ENCODE assay signal across 11 cellular contexts in the genomic region with DNA sequence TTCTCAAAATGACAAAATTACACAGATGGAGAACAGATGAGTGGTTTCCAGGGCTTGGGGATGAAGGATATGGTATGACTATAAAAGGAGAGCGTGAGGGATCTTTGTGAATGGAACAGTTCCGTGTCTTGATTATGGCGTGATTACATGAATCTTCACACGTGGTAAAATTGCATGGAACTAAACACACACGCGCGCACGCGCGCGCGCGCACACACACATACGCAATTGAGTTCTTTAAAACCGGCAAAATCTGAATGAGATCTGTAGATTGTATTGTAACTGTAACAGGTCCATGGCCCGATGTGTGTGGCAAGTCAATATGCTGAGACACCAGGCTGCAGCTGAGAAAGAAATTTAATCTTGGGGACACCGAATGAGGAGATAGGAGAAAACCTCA. TPM values are rescaled to one million over a fixed set of nuclear protein-coding genes. Genes with fewer than 3 reads are reported as not detected.
"Had no signal": no experiment of that assay in that cellular context is flagged by ENCODE, and none has a peak within 500 bp of the region (broad histone marks: within the 10 kb centered on the region; RNA-seq: fewer than 3 reads in every experiment).

No MANE protein-coding gene starts in this region.

- H3K4me3 Mint-ChIP-seq: GM23338, H9, HFFc6 had no signal

- FAIRE-seq: H1, H54 had no signal

- H3K4me3 ChIP-seq: GM23248, GM23338, HAP-1 had no signal

- H3K4me2 ChIP-seq: GM23338 had no signal

- H3K27ac ChIP-seq: GM23248 had no signal

- H3K27ac Mint-ChIP-seq: GM23338, HFFc6 had no signal

- H3K9ac ChIP-seq: GM23248 had no signal

- H2AFZ ChIP-seq: GM23248, GM23338 had no signal

- DNase-seq: GM23248, GOT3, H7, H9, HCEC 1CT, HFFc6 had no signal

- H3K9me3 Mint-ChIP-seq: GM23338, H9, HFFc6 had no signal

- ATAC-seq: GM23338, HCT116 had no signal

- H3K36me3 ChIP-seq: HAP-1 had no signal

- H3K9me3 ChIP-seq: HAP-1 had no signal

- H3K4me1 ChIP-seq: HAP-1 had no signal

RNA-seq across cellular contexts. Expression of gene LRRN2, which starts 11.1 kb away (rescaled TPM):
- total RNA-seq: HFFc6 had no signal
- polyA plus RNA-seq: GM23248 had no signal
